ENCODE assay signal across 8 cellular contexts in genomic region chr1:155000475-155000724, GRCh38. TPM values are rescaled to one million over a fixed set of nuclear protein-coding genes. Genes with fewer than 3 reads are reported as not detected.
DNase-seq lines count a peak whose midpoint lies in the region; ATAC-seq, FAIRE-seq and TF ChIP-seq lines count a peak whose summit lies in the region.

No MANE protein-coding gene starts in this region.

- H3K9me3 Mint-ChIP-seq in dendritic cell treated with granulocyte-macrophage colony-stimulating factor and Interleukin-4, amounts not matched to agents 40 ng/mL and 50 ng/mL, for 4 days, result no peaks in the 10 kb centered on the region
- peaks cover 0 to 2% (median 0%) of the 10 kb centered on the region in 11 donors for H3K9me3 Mint-ChIP-seq in naive thymus-derived CD4-positive, alpha-beta T cell

- H4K20me1 ChIP-seq in BLaER1, result no peaks in the 10 kb centered on the region

- H3K4me3 ChIP-seq in BLaER1, result peak overlapping the region; percentile 95
- H3K4me3 ChIP-seq in naive thymus-derived CD4-positive, alpha-beta T cell (ENCODE audit: low read length), result peak overlapping the region; percentile 95

- no peak for ATAC-seq in naive thymus-derived CD4-positive, alpha-beta T cell
- no peak for ATAC-seq in HG03139 (IDR thresholded peaks at IDR 0.05; ENCODE audit: unreplicated experiment)

- peak overlapping the region; percentile 86 for H3K9ac ChIP-seq in BLaER1

- intact Hi-C loops in dendritic cell treated with granulocyte-macrophage colony-stimulating factor and Interleukin-4, amounts not matched to agents 40 ng/mL and 50 ng/mL, for 4 days (cut with micrococcal nuclease), result no loop called here
- intact Hi-C loops in naive thymus-derived CD4-positive, alpha-beta T cell (cut with micrococcal nuclease), result loop anchor here (2.0 to 10.0 kb wide), 4 partner anchors 62 to 1504 kb away; partner anchors contain the start of genes ATP8B2 (in 1 of the 2), EFNA4 (in 1 of the 2) and MEF2D (in 1 of the 2)

- CTCF ChIA-PET in naive thymus-derived CD4-positive, alpha-beta T cell (lab: Charles Lee), result interaction anchor here (0.9 to 17.9 kb wide), 5 partner anchors 13 to 63 kb away, joined by 4 to 291 read pairs (median 9); partner anchors contain the start of genes FLAD1, PBXIP1 and PMVK

- H3K36me3 Mint-ChIP-seq in dendritic cell treated with granulocyte-macrophage colony-stimulating factor and Interleukin-4, amounts not matched to agents 40 ng/mL and 50 ng/mL, for 4 days (ENCODE audit: low read depth), result peaks cover 38% of the 10 kb centered on the region
- peaks cover 0 to 11% (median 0%) of the 10 kb centered on the region in 5 donors for H3K36me3 Mint-ChIP-seq in naive thymus-derived CD4-positive, alpha-beta T cell

- H3K27me3 ChIP-seq in BLaER1, result no peaks in the 10 kb centered on the region
- H3K27me3 ChIP-seq in naive thymus-derived CD4-positive, alpha-beta T cell (ENCODE audit: control insufficient read depth in 2 of 2, insufficient read depth in 2 of 2, low read length in 2 of 2), result no peaks in the 10 kb centered on the region

- no peak for FAIRE-seq in GM12892 (lab: Jason Lieb, UNC)

- TF ChIP-seq POLR2A in GM12892 (IDR thresholded peaks at IDR 0.05; ENCODE audit: low read depth, low read length) (no peak), erythroblast (IDR thresholded peaks at IDR 0.05; ENCODE audit: low read length) (no peak)

- POLR2A ChIA-PET in naive thymus-derived CD4-positive, alpha-beta T cell (lab: Charles Lee), result interaction anchor here (1.5 to 18.2 kb wide), 6 partner anchors 15 to 56 kb away, joined by 6 to 270 read pairs (median 20); partner anchors contain the start of genes CKS1B, FLAD1, PBXIP1 and PYGO2

- DNase-seq in NAMALWA (ENCODE audit: low spot score), result peak; percentile 80
- no peak for DNase-seq in naive thymus-derived CD4-positive, alpha-beta T cell
- no peak for DNase-seq in GM12892 (ENCODE audit: insufficient read length)
- DNase-seq in erythroblast (lab: John Stamatoyannopoulos, UW), result no peak
- DNase-seq in DMS53 (lab: John Stamatoyannopoulos, UW), result no peak

- no peaks in the 10 kb centered on the region for H3K27me3 Mint-ChIP-seq in dendritic cell treated with granulocyte-macrophage colony-stimulating factor and Interleukin-4, amounts not matched to agents 40 ng/mL and 50 ng/mL, for 4 days
- no peaks in the 10 kb centered on the region for H3K27me3 Mint-ChIP-seq in naive thymus-derived CD4-positive, alpha-beta T cell

- H3K9me3 ChIP-seq in BLaER1, result no peaks in the 10 kb centered on the region
- no peaks in the 10 kb centered on the region for H3K9me3 ChIP-seq in naive thymus-derived CD4-positive, alpha-beta T cell (ENCODE audit: control insufficient read depth in 2 of 3, low read length in 3 of 3)

- H3K27ac ChIP-seq in BLaER1, result peak overlapping the region; percentile 90
- H3K27ac ChIP-seq in naive thymus-derived CD4-positive, alpha-beta T cell (ENCODE audit: low read depth, low read length), result peak overlapping the region; percentile 88

- peaks cover 49% of the 10 kb centered on the region for H3K4me1 ChIP-seq in BLaER1
- H3K4me1 ChIP-seq in naive thymus-derived CD4-positive, alpha-beta T cell (ENCODE audit: control insufficient read depth in 2 of 2, insufficient read depth in 2 of 2, low read length in 2 of 2), result peaks cover 13 to 25% of the 10 kb centered on the region in 2 donors

- H3K27ac Mint-ChIP-seq in dendritic cell treated with granulocyte-macrophage colony-stimulating factor and Interleukin-4, amounts not matched to agents 40 ng/mL and 50 ng/mL, for 4 days, result peak overlapping the region; percentile 100
- peak overlapping the region; percentile 88 to 98 (median 93) for H3K27ac Mint-ChIP-seq in naive thymus-derived CD4-positive, alpha-beta T cell

- H3K4me3 Mint-ChIP-seq in dendritic cell treated with granulocyte-macrophage colony-stimulating factor and Interleukin-4, amounts not matched to agents 40 ng/mL and 50 ng/mL, for 4 days, result peak overlapping the region; percentile 99
- H3K4me3 Mint-ChIP-seq in naive thymus-derived CD4-positive, alpha-beta T cell, result peak overlapping the region; percentile 90 to 100 (median 96)

- no peaks in the 10 kb centered on the region for H3K36me3 ChIP-seq in BLaER1
- H3K36me3 ChIP-seq in naive thymus-derived CD4-positive, alpha-beta T cell (ENCODE audit: control insufficient read depth in 2 of 3, insufficient read depth in 3 of 3, low read length in 3 of 3), result peaks cover 0 to 8% (median 0%) of the 10 kb centered on the region in 3 experiments

- H3K4me2 ChIP-seq in BLaER1, result peak overlapping the region; percentile 84

- H3K4me1 Mint-ChIP-seq in dendritic cell treated with granulocyte-macrophage colony-stimulating factor and Interleukin-4, amounts not matched to agents 40 ng/mL and 50 ng/mL, for 4 days (ENCODE audit: low read depth), result peaks cover 68% of the 10 kb centered on the region
- H3K4me1 Mint-ChIP-seq in naive thymus-derived CD4-positive, alpha-beta T cell, result peaks cover 14 to 56% (median 42%) of the 10 kb centered on the region in 7 donors

RNA-seq across cellular contexts. Expression of gene ZBTB7B, which starts 2.2 kb away (rescaled TPM):
- 100 to 1,000 TPM in 1 of 5 experiments, 10 to 100 TPM in 4; 42.7 to 139 (median 61.0) TPM for total RNA-seq in naive thymus-derived CD4-positive, alpha-beta T cell
- polyA plus RNA-seq in naive thymus-derived CD4-positive, alpha-beta T cell, result 1 to 10 TPM; 3.0 to 6.7 TPM
- polyA plus RNA-seq in GM12892 (2012; ENCODE audit: missing spikeins), result 9.8 TPM

RNA-seq across cellular contexts. Expression of gene LENEP, which starts 7.0 kb away (rescaled TPM):
- total RNA-seq in naive thymus-derived CD4-positive, alpha-beta T cell, result 1 to 10 TPM in 3 of 5 experiments, not detected in 2; 1.4 to 3.2 (median 2.6) TPM
- polyA plus RNA-seq in naive thymus-derived CD4-positive, alpha-beta T cell, result not detected
- polyA plus RNA-seq in GM12892 (2012; ENCODE audit: missing spikeins), result not detected

RNA-seq across cellular contexts. Expression of gene FLAD1, which starts 17.3 kb away (rescaled TPM):
- 10 to 100 TPM; 24.4 to 50.2 (median 50.0) TPM for total RNA-seq in naive thymus-derived CD4-positive, alpha-beta T cell
- polyA plus RNA-seq in naive thymus-derived CD4-positive, alpha-beta T cell, result 10 to 100 TPM; 33.3 to 45.8 TPM
- polyA plus RNA-seq in GM12892 (2012; ENCODE audit: missing spikeins), result 38.1 TPM

RNA-seq across cellular contexts. Expression of gene CKS1B, which starts 25.9 kb away (rescaled TPM):
- total RNA-seq in naive thymus-derived CD4-positive, alpha-beta T cell, result 100 to 1,000 TPM in 1 of 5 experiments, 10 to 100 TPM in 3, 1 to 10 TPM in 1; 8.4 to 105 (median 10.2) TPM
- 10 to 100 TPM; 37.1 to 55.2 TPM for polyA plus RNA-seq in naive thymus-derived CD4-positive, alpha-beta T cell
- 182 TPM for polyA plus RNA-seq in GM12892 (2012; ENCODE audit: missing spikeins)

RNA-seq across cellular contexts. Expression of gene SHC1, which starts 29.9 kb away (rescaled TPM):
- 10 to 100 TPM; 71.0 to 76.9 (median 73.7) TPM for total RNA-seq in naive thymus-derived CD4-positive, alpha-beta T cell
- 10 to 100 TPM; 29.6 to 38.3 TPM for polyA plus RNA-seq in naive thymus-derived CD4-positive, alpha-beta T cell
- polyA plus RNA-seq in GM12892 (2012; ENCODE audit: missing spikeins), result 15.3 TPM
